Comparison of ENCODE assay signal across 14 cellular contexts in the genomic region with DNA sequence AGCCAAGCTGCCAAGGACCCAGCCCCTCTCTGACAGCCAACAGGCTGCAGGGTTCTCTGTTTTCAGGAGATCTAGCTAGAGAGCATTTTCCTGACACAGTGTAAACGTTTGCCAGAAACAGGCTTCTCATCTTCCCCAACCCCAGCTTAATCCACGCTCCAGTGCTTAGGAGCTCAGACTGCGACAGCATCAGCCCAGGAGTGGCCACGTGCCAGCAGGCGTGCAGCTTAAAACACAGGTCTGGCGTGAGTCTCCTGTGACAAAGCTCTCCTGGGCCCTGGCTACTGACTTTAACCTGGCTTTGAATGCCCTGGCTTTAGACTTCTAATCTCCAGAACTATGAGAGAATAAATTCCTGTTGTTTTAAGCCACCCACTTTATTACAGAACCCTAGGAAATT.
DNase-seq lines count a peak whose midpoint lies in the region; ATAC-seq, FAIRE-seq and TF ChIP-seq lines count a peak whose summit lies in the region.
"Had no signal": no experiment of that assay in that cellular context is flagged by ENCODE, and none has a peak within 500 bp of the region (broad histone marks: within the 10 kb centered on the region; RNA-seq: fewer than 3 reads in every experiment).

No MANE protein-coding gene starts in this region.

- DNase-seq in Caki2 (ENCODE audit: low read depth) (peak; percentile 64), NCI-H2029 (lab: John Stamatoyannopoulos, UW) (peak; percentile 94), WERI-Rb-1 (peak; percentile 90), mucosa of gallbladder (ENCODE audit: low spot score) (peak; percentile 51), NCI-H1436 treated with DMSO at 0.1 percent for 48 hours (lab: John Stamatoyannopoulos, UW) (no peak), hepatic stellate cell (ENCODE audit: low spot score) (no peak), HTR-8/SVneo (ENCODE audit: insufficient read length, low spot score) (no peak)
- DNase-seq: activated B cell treated with CpG ODN at 0.5 μM for 24 hours; activated T-cell treated with anti-CD3 and anti-CD28 coated beads, Interleukin-2, amount 50 U/mL, for 4 hours; AML-193; natural killer cell; stimulated activated CD4-positive, alpha-beta T cell treated with anti-CD3 and anti-CD28 coated beads, Interleukin-12 subunit alpha, Interleukin-12 subunit beta, amount 100 ng/mL, for 4 hours had no signal

- peak overlapping the region; percentile 25; the same call in 1 of the 2 replicates for H3K27ac ChIP-seq in WERI-Rb-1
- H3K27ac ChIP-seq: epithelial cell of prostate had no signal

- no peak for FAIRE-seq in HTR-8/SVneo (lab: Jason Lieb, UNC)

- no peaks in the 10 kb centered on the region for H3K27me3 ChIP-seq in WERI-Rb-1 (ENCODE audit: insufficient read depth, low read depth, severe bottlenecking)

- TF ChIP-seq CTCF in WERI-Rb-1 (IDR thresholded peaks at IDR 0.05; ENCODE audit: low read depth, low read length) = no peak

- no peaks in the 10 kb centered on the region for H3K36me3 ChIP-seq in WERI-Rb-1

- H3K4me3 ChIP-seq in WERI-Rb-1 (ENCODE audit: low read depth, low read length) = no peak overlapping the region

- ATAC-seq in GM18519 (IDR thresholded peaks at IDR 0.05; ENCODE audit: low FRiP score, unreplicated experiment) = no peak
- ATAC-seq: activated T-cell treated with anti-CD3 and anti-CD28 coated beads, Interleukin-2, amount 50 U/mL, for 4 hours; natural killer cell had no signal

- in situ Hi-C loops in Caki2 (cut with HindIII; ENCODE audit: low pct_unique_long_range_greater_than_20kb, low sequenced_read_pairs) = no loop called here

- H3K9me3 ChIP-seq in WERI-Rb-1 (ENCODE audit: severe bottlenecking) = no peaks in the 10 kb centered on the region

Comparison
In these comparisons a context has a peak if more than half of its experiments do, and no peak if none do; other contexts are left out.
1. DNase-seq: peak in Caki2 (single experiment), NCI-H2029 (single experiment), WERI-Rb-1 (single experiment) and mucosa of gallbladder (single experiment); none in NCI-H1436 treated with DMSO at 0.1 percent for 48 hours (single experiment), hepatic stellate cell (single experiment) and HTR-8/SVneo (single experiment).